In genomic region chr1:179798864-179799516, GRCh38 we compare ENCODE assay signal across 30 cellular contexts. TPM values are rescaled to one million over a fixed set of nuclear protein-coding genes. Genes with fewer than 3 reads are reported as not detected.
"Had no signal": no experiment of that assay in that cellular context is flagged by ENCODE, and none has a peak within 500 bp of the region (broad histone marks: within the 10 kb centered on the region; RNA-seq: fewer than 3 reads in every experiment).

No MANE protein-coding gene starts in this region.

- H3K27ac Mint-ChIP-seq: activated CD4-positive, alpha-beta memory T cell treated with anti-CD3 and anti-CD28 coated beads for 36 hours; activated naive CD4-positive, alpha-beta T cell treated with anti-CD3 and anti-CD28 coated beads for 36 hours; activated naive CD8-positive, alpha-beta T cell treated with anti-CD3 and anti-CD28 coated beads for 36 hours; activated T-helper 1 cell treated with anti-CD3 and anti-CD28 coated beads, Interleukin-12 subunit alpha, Interleukin-12 subunit beta, Interleukin-2, Interleukin-4 antibody, amounts not matched to agents 30 ng/mL and 10 ng/mL and 1 ng/mL, durations not matched to agents 14 hours and 24 hours and 36 hours; naive thymus-derived CD4-positive, alpha-beta T cell had no signal

- H3K27me3 ChIP-seq: esophagus muscularis mucosa, left lung, testis, transverse colon had no signal

- H3K9me3 ChIP-seq: esophagus muscularis mucosa, left lung, psoas muscle, testis, transverse colon had no signal

- H3K27ac ChIP-seq: esophagus muscularis mucosa, foreskin keratinocyte, left lung, parathyroid adenoma, psoas muscle, testis, transverse colon, VCaP had no signal

- H3K4me1 Mint-ChIP-seq: activated naive CD8-positive, alpha-beta T cell treated with anti-CD3 and anti-CD28 coated beads for 36 hours; neural crest cell had no signal

- ATAC-seq: foreskin keratinocyte; left lung; naive thymus-derived CD4-positive, alpha-beta T cell; psoas muscle; stimulated activated naive CD8-positive, alpha-beta T cell treated with anti-CD3 and anti-CD28 coated beads, Interleukin-15, Interleukin-2, amounts not matched to agents 100 U/mL and 50 U/mL, for 24 hours had no signal

- H3K36me3 Mint-ChIP-seq: activated CD4-positive, alpha-beta memory T cell treated with anti-CD3 and anti-CD28 coated beads for 36 hours; activated naive CD8-positive, alpha-beta T cell treated with anti-CD3 and anti-CD28 coated beads for 36 hours; naive thymus-derived CD4-positive, alpha-beta T cell had no signal

- H3K27me3 Mint-ChIP-seq: activated CD4-positive, alpha-beta memory T cell treated with anti-CD3 and anti-CD28 coated beads for 36 hours; activated naive CD8-positive, alpha-beta T cell treated with anti-CD3 and anti-CD28 coated beads for 36 hours had no signal

- H3K4me3 Mint-ChIP-seq: activated CD4-positive, alpha-beta memory T cell treated with anti-CD3 and anti-CD28 coated beads for 36 hours; activated naive CD4-positive, alpha-beta T cell treated with anti-CD3 and anti-CD28 coated beads for 36 hours; activated naive CD8-positive, alpha-beta T cell treated with anti-CD3 and anti-CD28 coated beads for 36 hours; activated T-helper 1 cell treated with anti-CD3 and anti-CD28 coated beads, Interleukin-12 subunit alpha, Interleukin-12 subunit beta, Interleukin-2, Interleukin-4 antibody, amounts not matched to agents 30 ng/mL and 10 ng/mL and 1 ng/mL, durations not matched to agents 14 hours and 24 hours and 36 hours; naive thymus-derived CD4-positive, alpha-beta T cell; neural crest cell had no signal

- H3K4me1 ChIP-seq: esophagus muscularis mucosa, left lung, parathyroid adenoma, psoas muscle, transverse colon had no signal

- DNase-seq: activated CD4-positive, alpha-beta memory T cell treated with anti-CD3 and anti-CD28 coated beads for 36 hours; activated CD4-positive, alpha-beta T cell treated with anti-CD3 and anti-CD28 coated beads for 48 hours; activated CD8-positive, alpha-beta memory T cell treated with anti-CD3 and anti-CD28 coated beads, Interleukin-2, amount 50 U/mL, for 4 hours; activated effector memory CD4-positive, alpha-beta T cell treated with anti-CD3 and anti-CD28 coated beads, Interleukin-2, amount 50 U/mL, for 16 hours; activated naive CD4-positive, alpha-beta T cell treated with anti-CD3 and anti-CD28 coated beads for 36 hours; activated naive CD8-positive, alpha-beta T cell treated with anti-CD3 and anti-CD28 coated beads for 36 hours; activated T-cell treated with anti-CD3 and anti-CD28 coated beads, Interleukin-2, amount 50 U/mL, for 1 hour; central memory CD4-positive, alpha-beta T cell; dermis blood vessel endothelial cell; effector CD4-positive, alpha-beta T cell; foreskin keratinocyte; kidney glomerular epithelial cell; left lung; mammary epithelial cell; midbrain; naive thymus-derived CD4-positive, alpha-beta T cell; nucleus accumbens; psoas muscle; stimulated activated CD4-positive, alpha-beta T cell treated with anti-CD3 and anti-CD28 coated beads, Interleukin-2, amount 100 ng/mL, for 48 hours; stimulated activated naive CD8-positive, alpha-beta T cell treated with anti-CD3 and anti-CD28 coated beads, Interleukin-15, Interleukin-2, amounts not matched to agents 100 U/mL and 50 U/mL, for 24 hours; testis; transverse colon had no signal

- H3K4me3 ChIP-seq: esophagus muscularis mucosa, left lung, psoas muscle, testis, transverse colon had no signal

- H3K9me3 Mint-ChIP-seq: activated CD4-positive, alpha-beta memory T cell treated with anti-CD3 and anti-CD28 coated beads for 36 hours; activated naive CD4-positive, alpha-beta T cell treated with anti-CD3 and anti-CD28 coated beads for 36 hours; activated naive CD8-positive, alpha-beta T cell treated with anti-CD3 and anti-CD28 coated beads for 36 hours; activated T-helper 1 cell treated with anti-CD3 and anti-CD28 coated beads, Interleukin-12 subunit alpha, Interleukin-12 subunit beta, Interleukin-2, Interleukin-4 antibody, amounts not matched to agents 30 ng/mL and 10 ng/mL and 1 ng/mL, durations not matched to agents 14 hours and 24 hours and 36 hours; naive thymus-derived CD4-positive, alpha-beta T cell; neural crest cell had no signal

- H3K36me3 ChIP-seq: esophagus muscularis mucosa, left lung, transverse colon had no signal

RNA-seq across cellular contexts. Expression of gene FAM163A, which starts 55.9 kb away (rescaled TPM):
- total RNA-seq: activated CD4-positive, alpha-beta memory T cell treated with anti-CD3 and anti-CD28 coated beads for 36 hours; activated CD8-positive, alpha-beta memory T cell treated with anti-CD3 and anti-CD28 coated beads for 36 hours; activated naive CD8-positive, alpha-beta T cell treated with anti-CD3 and anti-CD28 coated beads for 36 hours; activated T-helper 1 cell treated with anti-CD3 and anti-CD28 coated beads, Interleukin-12 subunit alpha, Interleukin-12 subunit beta, Interleukin-2, Interleukin-4 antibody, amounts not matched to agents 30 ng/mL and 10 ng/mL and 1 ng/mL, durations not matched to agents 14 hours and 24 hours and 36 hours; astrocyte; foreskin keratinocyte; left lung; mammary epithelial cell; neural crest cell; T-helper 1 cell treated with Interleukin-12 subunit alpha and Interleukin-12 subunit beta and Interleukin-4 antibody, amounts not matched to agents 30 ng/mL and 1 ng/mL, for 36 hours had no signal
- polyA plus RNA-seq: foreskin keratinocyte, mammary epithelial cell had no signal
